ENCODE assay signal across 8 cellular contexts in the genomic region with DNA sequence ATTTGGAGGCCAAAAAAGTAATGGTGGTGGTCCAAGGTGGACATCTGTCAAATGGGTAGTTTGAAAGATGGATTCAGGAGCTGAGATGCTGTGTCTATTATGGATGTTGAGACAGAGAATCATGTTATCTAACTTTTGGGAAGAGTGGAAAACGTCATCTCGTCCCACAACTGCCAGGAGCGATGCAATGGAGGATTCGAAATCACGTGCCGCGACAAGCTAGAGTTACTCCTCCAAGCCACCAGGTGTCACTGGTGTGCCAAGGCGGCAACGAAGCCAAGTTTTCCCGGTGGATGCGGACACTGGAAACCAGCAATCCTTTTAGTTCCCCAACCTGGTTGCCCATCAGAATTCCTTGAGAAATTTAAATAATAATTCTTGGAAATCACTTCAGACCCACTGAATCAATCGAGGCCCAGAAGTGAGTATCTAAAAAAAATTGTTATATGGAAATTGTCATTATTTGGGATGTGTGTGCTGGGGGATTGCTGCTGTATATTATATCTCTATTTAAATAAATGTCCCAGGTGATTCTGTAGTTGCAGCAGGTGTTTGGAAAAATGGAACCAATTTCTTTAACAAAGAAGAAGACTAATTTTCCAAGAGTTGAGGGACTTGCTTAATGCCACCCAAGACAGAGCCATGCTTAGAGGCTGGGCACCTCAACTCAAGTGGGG.
DNase-seq lines count a peak whose midpoint lies in the region; ATAC-seq, FAIRE-seq and TF ChIP-seq lines count a peak whose summit lies in the region.

No MANE protein-coding gene starts in this region.

- peaks cover 4% of the 10 kb centered on the region for H3K9me3 Mint-ChIP-seq in activated CD4-positive, alpha-beta T cell treated with anti-CD3 and anti-CD28 coated beads for 36 hours (ENCODE audit: low read depth)

- FAIRE-seq in GM12892 (lab: Jason Lieb, UNC): no peak

- ATAC-seq in activated CD4-positive, alpha-beta T cell treated with anti-CD3 and anti-CD28 coated beads for 36 hours: no peak
- ATAC-seq in left cardiac atrium (no peak), GM21367 (IDR thresholded peaks at IDR 0.05; ENCODE audit: unreplicated experiment) (no peak), HG03469 (IDR thresholded peaks at IDR 0.05; ENCODE audit: unreplicated experiment) (no peak)

- no peak overlapping the region for H3K27ac Mint-ChIP-seq in activated CD4-positive, alpha-beta T cell treated with anti-CD3 and anti-CD28 coated beads for 36 hours

- H3K4me3 ChIP-seq in Peyer's patch (no peak overlapping the region), tibial artery (no peak overlapping the region)

- H3K36me3 Mint-ChIP-seq in activated CD4-positive, alpha-beta T cell treated with anti-CD3 and anti-CD28 coated beads for 36 hours (ENCODE audit: low read depth): no peaks in the 10 kb centered on the region

- POLR2A ChIA-PET in activated CD4-positive, alpha-beta T cell treated with anti-CD3 and anti-CD28 coated beads for 36 hours (lab: Charles Lee): no interaction called here

- no peaks in the 10 kb centered on the region for H3K9me3 ChIP-seq in Peyer's patch
- no peaks in the 10 kb centered on the region for H3K9me3 ChIP-seq in tibial artery

- H3K36me3 ChIP-seq in Peyer's patch: no peaks in the 10 kb centered on the region
- no peaks in the 10 kb centered on the region for H3K36me3 ChIP-seq in tibial artery

- H3K27me3 ChIP-seq in Peyer's patch: no peaks in the 10 kb centered on the region
- H3K27me3 ChIP-seq in tibial artery: no peaks in the 10 kb centered on the region

- H3K27ac ChIP-seq in Peyer's patch (no peak overlapping the region), tibial artery (no peak overlapping the region)

- H3K4me3 Mint-ChIP-seq in activated CD4-positive, alpha-beta T cell treated with anti-CD3 and anti-CD28 coated beads for 36 hours: no peak overlapping the region

- CTCF ChIA-PET in activated CD4-positive, alpha-beta T cell treated with anti-CD3 and anti-CD28 coated beads for 36 hours (lab: Charles Lee): interaction anchor here (0.5 to 0.6 kb wide), 3 partner anchors 11 to 806 kb away, joined by 3 to 4 read pairs (median 3); no protein-coding TSS in a partner anchor

- peaks cover 5% of the 10 kb centered on the region for H3K27me3 Mint-ChIP-seq in activated CD4-positive, alpha-beta T cell treated with anti-CD3 and anti-CD28 coated beads for 36 hours

- intact Hi-C loops in activated CD4-positive, alpha-beta T cell treated with anti-CD3 and anti-CD28 coated beads for 36 hours (cut with DNase I, micrococcal nuclease): loop anchor here (1.0 to 5.0 kb wide), 2 partner anchors 884 to 885 kb away; partner anchors contain the start of gene GRIN2A (in 1 of the 2)
- intact Hi-C loops in left cardiac atrium (cut with DNase I): loop anchor here in 1 of 2 donors (5.0 kb wide), 1 partner anchor 135 kb away; no protein-coding TSS in a partner anchor
- intact Hi-C loops in tibial artery (cut with DNase I; ENCODE audit: low total_unique reads): loop anchor here (5.0 kb wide), 1 partner anchor 885 kb away; the partner anchor contains the start of gene GRIN2A

- peak in 4 of 6 experiments; percentile 10 to 52 (median 46) for TF ChIP-seq CTCF in Peyer's patch (IDR thresholded peaks at IDR 0.05)
- peak; percentile 73 to 76 for TF ChIP-seq CTCF in tibial artery (IDR thresholded peaks at IDR 0.05)

- no peaks in the 10 kb centered on the region for H3K4me1 Mint-ChIP-seq in activated CD4-positive, alpha-beta T cell treated with anti-CD3 and anti-CD28 coated beads for 36 hours

- DNase-seq in activated CD4-positive, alpha-beta T cell treated with anti-CD3 and anti-CD28 coated beads for 36 hours: peak; percentile 19
- DNase-seq in activated CD4-positive, alpha-beta T cell treated with anti-CD3 and anti-CD28 coated beads, Interleukin-2, amount 50 U/mL, for 1 hour: no peak
- peak in 1 of 3 donors; percentile 50 for DNase-seq in Peyer's patch
- DNase-seq in left cardiac atrium: peak; percentile 36
- peak; percentile 23 to 72 for DNase-seq in tibial artery
- DNase-seq in GM12892 (ENCODE audit: insufficient read length): no peak

- TF ChIP-seq POLR2A in Peyer's patch (IDR thresholded peaks at IDR 0.05) (no peak), GM12892 (IDR thresholded peaks at IDR 0.05; ENCODE audit: low read depth, low read length) (no peak)

- no peaks in the 10 kb centered on the region for H3K4me1 ChIP-seq in Peyer's patch
- peaks cover 0 to 18% (median 0%) of the 10 kb centered on the region in 4 donors for H3K4me1 ChIP-seq in tibial artery

Comparison
In these comparisons a context has a peak if more than half of its experiments do, and no peak if none do; other contexts are left out.
1. DNase-seq: peak in activated CD4-positive, alpha-beta T cell treated with anti-CD3 and anti-CD28 coated beads for 36 hours (single experiment), left cardiac atrium (single experiment) and tibial artery (2 of 2); none in activated CD4-positive, alpha-beta T cell treated with anti-CD3 and anti-CD28 coated beads, Interleukin-2, amount 50 U/mL, for 1 hour (single experiment) and GM12892 (single experiment).